Comparison of ENCODE assay signal across 14 cellular contexts in the genomic region with DNA sequence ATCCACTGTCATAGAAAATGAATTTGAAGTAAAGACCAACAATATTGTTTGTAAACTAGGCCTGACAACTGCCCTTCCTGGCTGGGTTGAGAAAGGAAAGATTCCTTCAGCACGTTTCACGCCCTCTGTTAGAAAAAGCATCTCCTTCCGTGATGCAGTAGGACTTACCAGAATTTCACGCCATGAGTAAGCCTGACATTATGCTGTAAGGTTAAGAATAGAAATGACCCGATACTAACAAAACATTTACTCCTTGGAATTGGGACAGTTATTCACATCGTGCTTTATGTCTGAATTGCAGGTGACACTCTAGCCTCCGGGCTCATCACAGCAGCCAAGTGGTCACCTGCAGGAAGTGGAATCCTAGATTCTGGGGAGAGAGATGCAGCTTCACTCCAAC. TPM values are rescaled to one million over a fixed set of nuclear protein-coding genes. Genes with fewer than 3 reads are reported as not detected.
DNase-seq lines count a peak whose midpoint lies in the region; ATAC-seq, FAIRE-seq and TF ChIP-seq lines count a peak whose summit lies in the region.
"Had no signal": no experiment of that assay in that cellular context is flagged by ENCODE, and none has a peak within 500 bp of the region (broad histone marks: within the 10 kb centered on the region; RNA-seq: fewer than 3 reads in every experiment).

No MANE protein-coding gene starts in this region.

- intact Hi-C loops in activated CD4-positive, alpha-beta memory T cell treated with anti-CD3 and anti-CD28 coated beads for 36 hours (cut with micrococcal nuclease): no loop called here

- H3K4me3 ChIP-seq in bronchial epithelial cell (ENCODE audit: low read depth, low read length): no peak overlapping the region
- H3K4me3 ChIP-seq: skin epidermis had no signal

- no peak for TF ChIP-seq CTCF in bronchial epithelial cell (IDR thresholded peaks at IDR 0.05; ENCODE audit: insufficient read depth, low read length, severe bottlenecking)

- H3K27me3 ChIP-seq in bronchial epithelial cell (ENCODE audit: control insufficient read depth, insufficient read depth, low read length): no peaks in the 10 kb centered on the region

- H3K4me3 Mint-ChIP-seq in activated T-helper 17 cell treated with anti-CD3 and anti-CD28 coated beads, Interleukin-2, amount 50 U/mL, for 72 hours: no peak overlapping the region
- H3K4me3 Mint-ChIP-seq in activated CD4-positive, alpha-beta memory T cell treated with anti-CD3 and anti-CD28 coated beads for 36 hours: no peak overlapping the region

- H3K4me1 Mint-ChIP-seq in activated T-helper 17 cell treated with anti-CD3 and anti-CD28 coated beads, Interleukin-2, amount 50 U/mL, for 72 hours: peaks cover 9% of the 10 kb centered on the region
- peaks cover 9% of the 10 kb centered on the region for H3K4me1 Mint-ChIP-seq in activated CD4-positive, alpha-beta memory T cell treated with anti-CD3 and anti-CD28 coated beads for 36 hours (ENCODE audit: low read depth)

- no peaks in the 10 kb centered on the region for H3K36me3 ChIP-seq in bronchial epithelial cell (ENCODE audit: control insufficient read depth, insufficient read depth, low read length)

- POLR2A ChIA-PET in activated CD4-positive, alpha-beta memory T cell treated with anti-CD3 and anti-CD28 coated beads for 36 hours (lab: Charles Lee): no interaction called here

- peak; percentile 13 for FAIRE-seq in bronchial epithelial cell (lab: Jason Lieb, UNC)

- no peaks in the 10 kb centered on the region for H3K27me3 Mint-ChIP-seq in activated T-helper 17 cell treated with anti-CD3 and anti-CD28 coated beads, Interleukin-2, amount 50 U/mL, for 72 hours
- H3K27me3 Mint-ChIP-seq in activated CD4-positive, alpha-beta memory T cell treated with anti-CD3 and anti-CD28 coated beads for 36 hours: peaks cover 11% of the 10 kb centered on the region

- CTCF ChIA-PET in activated CD4-positive, alpha-beta memory T cell treated with anti-CD3 and anti-CD28 coated beads for 36 hours (lab: Charles Lee): no interaction called here

- H3K36me3 Mint-ChIP-seq in activated T-helper 17 cell treated with anti-CD3 and anti-CD28 coated beads, Interleukin-2, amount 50 U/mL, for 72 hours (ENCODE audit: low read depth): no peaks in the 10 kb centered on the region
- no peaks in the 10 kb centered on the region for H3K36me3 Mint-ChIP-seq in activated CD4-positive, alpha-beta memory T cell treated with anti-CD3 and anti-CD28 coated beads for 36 hours

- ATAC-seq in activated T-helper 17 cell treated with anti-CD3 and anti-CD28 coated beads, Interleukin-2, amount 50 U/mL, for 72 hours (replicated peaks): no peak
- ATAC-seq: Right ventricle myocardium inferior had no signal

- no peak overlapping the region for H3K27ac Mint-ChIP-seq in activated T-helper 17 cell treated with anti-CD3 and anti-CD28 coated beads, Interleukin-2, amount 50 U/mL, for 72 hours
- H3K27ac Mint-ChIP-seq in activated CD4-positive, alpha-beta memory T cell treated with anti-CD3 and anti-CD28 coated beads for 36 hours: no peak overlapping the region

- peaks cover 4% of the 10 kb centered on the region for H3K9me3 Mint-ChIP-seq in activated T-helper 17 cell treated with anti-CD3 and anti-CD28 coated beads, Interleukin-2, amount 50 U/mL, for 72 hours
- no peaks in the 10 kb centered on the region for H3K9me3 Mint-ChIP-seq in activated CD4-positive, alpha-beta memory T cell treated with anti-CD3 and anti-CD28 coated beads for 36 hours

- peak; percentile 90 for DNase-seq in EL
- peak; percentile 24 for DNase-seq in NCI-H2196 (lab: John Stamatoyannopoulos, UW; ENCODE audit: unreplicated experiment)
- DNase-seq in bronchial epithelial cell (ENCODE audit: low read depth): peak; percentile 75
- DNase-seq in non-pigmented ciliary epithelial cell (ENCODE audit: low read depth): peak; percentile 72
- no peak for DNase-seq in SKM-1 treated with dmso at 0.1 percent for 144 hours (lab: John Stamatoyannopoulos, UW; ENCODE audit: unreplicated experiment)
- no peak for DNase-seq in activated CD4-positive, alpha-beta memory T cell treated with anti-CD3 and anti-CD28 coated beads for 36 hours
- no peak for DNase-seq in NCI-H446 treated with DMSO at 0.1 percent for 48 hours (lab: John Stamatoyannopoulos, UW)
- DNase-seq: activated CD4-positive, CD25-positive, alpha-beta regulatory T cell; activated gamma-delta T cell; dermis blood vessel endothelial cell had no signal

RNA-seq across cellular contexts. Expression of a gene that starts 17.6 kb away (rescaled TPM):
- total RNA-seq in bronchial epithelial cell: not detected in 2 replicates
- under 1 TPM in 1 of 2 donors, not detected in 1; 0.13 TPM for total RNA-seq in activated T-helper 17 cell treated with anti-CD3 and anti-CD28 coated beads, Interleukin-2, amount 50 U/mL, for 72 hours
- not detected for total RNA-seq in activated CD4-positive, alpha-beta memory T cell treated with anti-CD3 and anti-CD28 coated beads for 36 hours
- total RNA-seq: dermis blood vessel endothelial cell, mononuclear cell, Right ventricle myocardium inferior had no signal

Comparison
In these comparisons a context has a peak if more than half of its experiments do, and no peak if none do; other contexts are left out.
1. DNase-seq: peak in EL (single experiment), NCI-H2196 (single experiment), bronchial epithelial cell (single experiment) and non-pigmented ciliary epithelial cell (single experiment); none in SKM-1 treated with dmso at 0.1 percent for 144 hours (single experiment), activated CD4-positive, alpha-beta memory T cell treated with anti-CD3 and anti-CD28 coated beads for 36 hours (single experiment) and NCI-H446 treated with DMSO at 0.1 percent for 48 hours (single experiment).